In the genomic region with DNA sequence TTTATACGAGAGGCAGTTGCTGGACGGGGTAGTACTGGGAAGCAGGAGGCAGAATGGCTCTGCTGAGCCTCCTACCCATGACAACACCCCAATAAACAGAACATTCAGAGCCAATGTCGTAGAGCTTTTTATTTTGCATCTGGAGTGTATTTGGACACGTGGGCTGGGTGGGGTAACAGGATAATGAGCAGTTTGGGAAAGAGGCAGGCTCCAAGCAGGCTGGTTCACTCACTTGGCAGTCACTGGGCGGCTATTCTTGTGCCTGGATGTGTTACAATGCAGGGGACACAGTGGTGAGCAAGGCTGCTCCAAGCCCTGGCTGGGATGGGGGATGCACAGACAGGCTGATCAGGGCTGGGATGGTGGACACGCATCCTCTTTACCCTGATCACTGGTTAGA, we compare ENCODE assay signal across 10 cellular contexts. TPM values are rescaled to one million over a fixed set of nuclear protein-coding genes. Genes with fewer than 3 reads are reported as not detected.
DNase-seq lines count a peak whose midpoint lies in the region; ATAC-seq and TF ChIP-seq lines count a peak whose summit lies in the region.
"Had no signal": no experiment of that assay in that cellular context is flagged by ENCODE, and none has a peak within 500 bp of the region (broad histone marks: within the 10 kb centered on the region; RNA-seq: fewer than 3 reads in every experiment).

No MANE protein-coding gene starts in this region.

- no peak for ATAC-seq in activated CD8-positive, alpha-beta memory T cell treated with anti-CD3 and anti-CD28 coated beads, Interleukin-2, amount 10 ng/mL, durations not matched to agents 7 days and 5 days
- ATAC-seq in HG03025 (IDR thresholded peaks at IDR 0.05; ENCODE audit: low FRiP score, unreplicated experiment), result no peak
- ATAC-seq: HepG2 had no signal

- no peak overlapping the region for H3K18ac ChIP-seq in mesendoderm (ENCODE audit: low read length)

- CTCF ChIA-PET in activated CD8-positive, alpha-beta memory T cell treated with anti-CD3 and anti-CD28 coated beads, Interleukin-2, amount 10 ng/mL, durations not matched to agents 7 days and 5 days (lab: Charles Lee), result interaction anchor here (0.7 to 2.4 kb wide), 2 partner anchors 66 to 79 kb away, joined by 3 to 9 read pairs; no protein-coding TSS in a partner anchor

- no peak for TF ChIP-seq CTCF in type B pancreatic cell (conservative IDR thresholded peaks at IDR 0.05)

- H3K9ac ChIP-seq in mesendoderm (ENCODE audit: low read length), result no peak overlapping the region

- H3K36me3 ChIP-seq in mesendoderm (ENCODE audit: control insufficient read depth, insufficient read depth, low read length), result peaks cover 2% of the 10 kb centered on the region

- no peak for DNase-seq in T-helper 2 cell treated with Interferon-gamma antibody and Interleukin-4, amounts not matched to agents 5 μg/mL and 100 μg/mL, for 36 hours (ENCODE audit: low spot score)
- no peak for DNase-seq in T-helper 2 cell
- peak; percentile 90 for DNase-seq in fibroblast of peridontal ligament (ENCODE audit: extremely low read depth)
- DNase-seq in mucosa of gallbladder (ENCODE audit: low spot score), result peak; percentile 31
- no peak for DNase-seq in type B pancreatic cell (ENCODE audit: extremely low spot score, unreplicated experiment)
- no peak for DNase-seq in activated CD8-positive, alpha-beta memory T cell treated with anti-CD3 and anti-CD28 coated beads, Interleukin-2, amount 10 ng/mL, durations not matched to agents 7 days and 5 days
- no peak for DNase-seq in mesendoderm
- DNase-seq: NCI-H1694 had no signal

- no peak overlapping the region for H2BK15ac ChIP-seq in mesendoderm (replicated peaks; ENCODE audit: low read depth)

- H3K9me3 Mint-ChIP-seq in T-helper 2 cell treated with Interferon-gamma antibody and Interleukin-4, amounts not matched to agents 5 μg/mL and 100 μg/mL, for 36 hours, result no peaks in the 10 kb centered on the region
- H3K9me3 Mint-ChIP-seq in type B pancreatic cell, result no peaks in the 10 kb centered on the region
- no peaks in the 10 kb centered on the region for H3K9me3 Mint-ChIP-seq in activated CD8-positive, alpha-beta memory T cell treated with anti-CD3 and anti-CD28 coated beads, Interleukin-2, amount 10 ng/mL, durations not matched to agents 7 days and 5 days (ENCODE audit: low read depth)

- H2AK5ac ChIP-seq in mesendoderm (ENCODE audit: low read length), result no peak overlapping the region

- peaks cover 8% of the 10 kb centered on the region for H3K36me3 Mint-ChIP-seq in T-helper 2 cell treated with Interferon-gamma antibody and Interleukin-4, amounts not matched to agents 5 μg/mL and 100 μg/mL, for 36 hours (ENCODE audit: low read depth)
- peaks cover 4% of the 10 kb centered on the region for H3K36me3 Mint-ChIP-seq in type B pancreatic cell
- peaks cover 4% of the 10 kb centered on the region for H3K36me3 Mint-ChIP-seq in activated CD8-positive, alpha-beta memory T cell treated with anti-CD3 and anti-CD28 coated beads, Interleukin-2, amount 10 ng/mL, durations not matched to agents 7 days and 5 days

- H3K23ac ChIP-seq in mesendoderm (ENCODE audit: low read length), result no peak overlapping the region

- H3K4me2 ChIP-seq in mesendoderm (ENCODE audit: low read length), result no peak overlapping the region

- no peak overlapping the region for H3K4ac ChIP-seq in mesendoderm (ENCODE audit: low read depth, low read length)

- no peaks in the 10 kb centered on the region for H3K27me3 ChIP-seq in mesendoderm (ENCODE audit: insufficient read depth, low read length, poor library complexity)

- no peak overlapping the region for H3K4me3 ChIP-seq in mesendoderm (ENCODE audit: low read length)

- H3K4me3 Mint-ChIP-seq in T-helper 2 cell treated with Interferon-gamma antibody and Interleukin-4, amounts not matched to agents 5 μg/mL and 100 μg/mL, for 36 hours, result no peak overlapping the region
- no peak overlapping the region for H3K4me3 Mint-ChIP-seq in type B pancreatic cell
- no peak overlapping the region for H3K4me3 Mint-ChIP-seq in activated CD8-positive, alpha-beta memory T cell treated with anti-CD3 and anti-CD28 coated beads, Interleukin-2, amount 10 ng/mL, durations not matched to agents 7 days and 5 days

- no peak overlapping the region for H4K8ac ChIP-seq in mesendoderm (ENCODE audit: low read depth, low read length)

- H3K27me3 Mint-ChIP-seq in T-helper 2 cell treated with Interferon-gamma antibody and Interleukin-4, amounts not matched to agents 5 μg/mL and 100 μg/mL, for 36 hours (ENCODE audit: low read depth), result no peaks in the 10 kb centered on the region
- H3K27me3 Mint-ChIP-seq in type B pancreatic cell, result no peaks in the 10 kb centered on the region
- no peaks in the 10 kb centered on the region for H3K27me3 Mint-ChIP-seq in activated CD8-positive, alpha-beta memory T cell treated with anti-CD3 and anti-CD28 coated beads, Interleukin-2, amount 10 ng/mL, durations not matched to agents 7 days and 5 days

- no peak overlapping the region for H4K5ac ChIP-seq in mesendoderm (ENCODE audit: low read length)

- H3K4me1 Mint-ChIP-seq in T-helper 2 cell treated with Interferon-gamma antibody and Interleukin-4, amounts not matched to agents 5 μg/mL and 100 μg/mL, for 36 hours (ENCODE audit: low read depth), result peaks cover 3% of the 10 kb centered on the region
- H3K4me1 Mint-ChIP-seq in type B pancreatic cell (ENCODE audit: unreplicated experiment), result peaks cover 7% of the 10 kb centered on the region
- H3K4me1 Mint-ChIP-seq in activated CD8-positive, alpha-beta memory T cell treated with anti-CD3 and anti-CD28 coated beads, Interleukin-2, amount 10 ng/mL, durations not matched to agents 7 days and 5 days, result peaks cover 5% of the 10 kb centered on the region

- H2BK120ac ChIP-seq in mesendoderm (ENCODE audit: low read depth, low read length), result no peak overlapping the region

- no peak overlapping the region for H2BK5ac ChIP-seq in mesendoderm (ENCODE audit: low read length)

- H3K79me2 ChIP-seq in mesendoderm (ENCODE audit: control insufficient read depth, insufficient read depth, low read length), result no peaks in the 10 kb centered on the region

- no CpG with 5 or more reads among the region's 6 CpGs for WGBS in mesendoderm (ENCODE audit: extremely low coverage, insufficient coverage, low lambda C conversion rate)

- peaks cover 5% of the 10 kb centered on the region for H3K4me1 ChIP-seq in mesendoderm (ENCODE audit: control insufficient read depth, low read depth, low read length)

- H3K56ac ChIP-seq in mesendoderm (ENCODE audit: low read length), result no peak overlapping the region

- no peak overlapping the region for H3K27ac ChIP-seq in mesendoderm (ENCODE audit: low read depth, low read length)

- peak overlapping the region; percentile 4 for H3K27ac Mint-ChIP-seq in T-helper 2 cell treated with Interferon-gamma antibody and Interleukin-4, amounts not matched to agents 5 μg/mL and 100 μg/mL, for 36 hours
- peak overlapping the region; percentile 76 for H3K27ac Mint-ChIP-seq in type B pancreatic cell
- H3K27ac Mint-ChIP-seq in activated CD8-positive, alpha-beta memory T cell treated with anti-CD3 and anti-CD28 coated beads, Interleukin-2, amount 10 ng/mL, durations not matched to agents 7 days and 5 days, result no peak overlapping the region

- no peaks in the 10 kb centered on the region for H3K79me1 ChIP-seq in mesendoderm (ENCODE audit: low read length)

RNA-seq across cellular contexts. Expression of a gene that starts 9.5 kb away (rescaled TPM):
- 11.6 TPM for total RNA-seq in mucosa of gallbladder
- 9.6 and 16.0 TPM in 2 replicates for total RNA-seq in type B pancreatic cell (ENCODE audit: low replicate concordance)
- 10 to 100 TPM; 13.7 to 18.2 TPM for total RNA-seq in activated CD8-positive, alpha-beta memory T cell treated with anti-CD3 and anti-CD28 coated beads, Interleukin-2, amount 10 ng/mL, durations not matched to agents 7 days and 5 days
- 8.2 TPM for polyA plus RNA-seq in mesendoderm (2013, experiment 1 of 2)
- polyA plus RNA-seq in mesendoderm (2013, experiment 2 of 2), result 9.2 TPM

RNA-seq across cellular contexts. Expression of a gene that starts 10.3 kb away (rescaled TPM):
- total RNA-seq in mucosa of gallbladder (58.1 TPM), type B pancreatic cell (ENCODE audit: low replicate concordance) (79.6 and 130 TPM in 2 replicates)
- total RNA-seq in activated CD8-positive, alpha-beta memory T cell treated with anti-CD3 and anti-CD28 coated beads, Interleukin-2, amount 10 ng/mL, durations not matched to agents 7 days and 5 days, result 100 to 1,000 TPM; 176 to 193 TPM
- 226 TPM for polyA plus RNA-seq in mesendoderm (2013, experiment 1 of 2)
- polyA plus RNA-seq in mesendoderm (2013, experiment 2 of 2), result 225 TPM

RNA-seq across cellular contexts. Expression of a gene that starts 23.8 kb away (rescaled TPM):
- total RNA-seq in mucosa of gallbladder (21.4 TPM), type B pancreatic cell (ENCODE audit: low replicate concordance) (22.4 and 46.1 TPM in 2 replicates)
- 1 to 10 TPM; 5.6 to 5.8 TPM for total RNA-seq in activated CD8-positive, alpha-beta memory T cell treated with anti-CD3 and anti-CD28 coated beads, Interleukin-2, amount 10 ng/mL, durations not matched to agents 7 days and 5 days
- 4.8 TPM for polyA plus RNA-seq in mesendoderm (2013, experiment 1 of 2)
- polyA plus RNA-seq in mesendoderm (2013, experiment 2 of 2), result 4.6 TPM

RNA-seq across cellular contexts. Expression of a gene that starts 24.1 kb away (rescaled TPM):
- 76.4 TPM for total RNA-seq in mucosa of gallbladder
- 39.9 and 48.4 TPM in 2 replicates for total RNA-seq in type B pancreatic cell (ENCODE audit: low replicate concordance)
- 10 to 100 TPM; 28.0 to 30.9 TPM for total RNA-seq in activated CD8-positive, alpha-beta memory T cell treated with anti-CD3 and anti-CD28 coated beads, Interleukin-2, amount 10 ng/mL, durations not matched to agents 7 days and 5 days
- 10.3 TPM for polyA plus RNA-seq in mesendoderm (2013, experiment 1 of 2)
- 11.1 TPM for polyA plus RNA-seq in mesendoderm (2013, experiment 2 of 2)

RNA-seq across cellular contexts. Expression of a gene that starts 34.6 kb away (rescaled TPM):
- total RNA-seq in mucosa of gallbladder (4.5 TPM), type B pancreatic cell (ENCODE audit: low replicate concordance) (1.7 and 3.2 TPM in 2 replicates)
- not detected for total RNA-seq in activated CD8-positive, alpha-beta memory T cell treated with anti-CD3 and anti-CD28 coated beads, Interleukin-2, amount 10 ng/mL, durations not matched to agents 7 days and 5 days
- 0.18 TPM for polyA plus RNA-seq in mesendoderm (2013, experiment 1 of 2)
- polyA plus RNA-seq in mesendoderm (2013, experiment 2 of 2), result not detected
- total RNA-seq: HepG2 had no signal

Comparison
In these comparisons a context has a peak if more than half of its experiments do, and no peak if none do; other contexts are left out.
1. DNase-seq: peak in fibroblast of peridontal ligament (single experiment) and mucosa of gallbladder (single experiment); none in T-helper 2 cell treated with Interferon-gamma antibody and Interleukin-4, amounts not matched to agents 5 μg/mL and 100 μg/mL, for 36 hours (single experiment), T-helper 2 cell (0 of 5), type B pancreatic cell (single experiment), activated CD8-positive, alpha-beta memory T cell treated with anti-CD3 and anti-CD28 coated beads, Interleukin-2, amount 10 ng/mL, durations not matched to agents 7 days and 5 days (single experiment) and mesendoderm (single experiment).